24 cellular contexts compared by ENCODE assay signal in genomic region chr18:52888014-52888413, GRCh38.
DNase-seq lines count a peak whose midpoint lies in the region.
"Had no signal": no experiment of that assay in that cellular context is flagged by ENCODE, and none has a peak within 500 bp of the region (broad histone marks: within the 10 kb centered on the region; RNA-seq: fewer than 3 reads in every experiment).

No MANE protein-coding gene starts in this region.

- no peaks in the 10 kb centered on the region for H3K79me1 ChIP-seq in neuronal stem cell (ENCODE audit: low read depth, low read length)

- H3K27ac ChIP-seq in SK-N-MC (peak overlapping the region; percentile 56; the same call in 1 of the 2 replicates), neuronal stem cell (replicated peaks; ENCODE audit: low read length) (no peak overlapping the region)
- H3K27ac ChIP-seq: epithelial cell of prostate, KMS-11, right lobe of liver, SJCRH30, testis had no signal

- H2BK12ac ChIP-seq in neuronal stem cell (ENCODE audit: low read length) = no peak overlapping the region

- no peak overlapping the region for H3K4ac ChIP-seq in neuronal stem cell (ENCODE audit: low read length)

- H2BK120ac ChIP-seq in neuronal stem cell (ENCODE audit: low read depth, low read length) = no peak overlapping the region

- H4K91ac ChIP-seq in neuronal stem cell (ENCODE audit: low read depth, low read length, poor library complexity) = no peak overlapping the region

- H3K4me3 ChIP-seq in SK-N-MC (peak overlapping the region; percentile 12), neuronal stem cell (ENCODE audit: low read length in 2 of 2) (no peak overlapping the region)
- H3K4me3 ChIP-seq: right lobe of liver, SJCRH30, testis had no signal

- no peak overlapping the region for H2BK5ac ChIP-seq in neuronal stem cell (ENCODE audit: low read length)

- H3K18ac ChIP-seq in neuronal stem cell (ENCODE audit: low read length) = no peak overlapping the region

- no peaks in the 10 kb centered on the region for H3K27me3 ChIP-seq in neuronal stem cell (ENCODE audit: control insufficient read depth in 3 of 3, insufficient read depth in 3 of 3, low read depth in 1 of 3, low read length in 3 of 3)
- H3K27me3 ChIP-seq: right lobe of liver, SJCRH30, testis had no signal

- no peak overlapping the region for H2AK5ac ChIP-seq in neuronal stem cell (ENCODE audit: low read depth, low read length)

- H3K4me1 ChIP-seq in neuronal stem cell (ENCODE audit: control insufficient read depth in 2 of 2, insufficient read depth in 1 of 2, low read depth in 1 of 2, low read length in 2 of 2) = no peaks in the 10 kb centered on the region
- H3K4me1 ChIP-seq: right lobe of liver, SJCRH30, testis had no signal

- no peak overlapping the region for H3K14ac ChIP-seq in neuronal stem cell (ENCODE audit: low read length)

- no peaks in the 10 kb centered on the region for H3K9me3 ChIP-seq in SK-N-MC (ENCODE audit: low read depth, low read length)
- peaks cover 2% of the 10 kb centered on the region in 2 donors for H3K9me3 ChIP-seq in neuronal stem cell (replicated peaks in 1 of 2; ENCODE audit: control insufficient read depth in 2 of 2, insufficient read depth in 1 of 2, low read depth in 1 of 2, low read length in 2 of 2)
- H3K9me3 ChIP-seq: right lobe of liver, SJCRH30, testis had no signal

- H3K36me3 ChIP-seq in SK-N-MC (ENCODE audit: insufficient read depth, low read length) (no peaks in the 10 kb centered on the region), neuronal stem cell (replicated peaks in 1 of 2; ENCODE audit: control insufficient read depth in 2 of 2, insufficient read depth in 2 of 2, low read length in 2 of 2) (no peaks in the 10 kb centered on the region)
- H3K36me3 ChIP-seq: right lobe of liver, SJCRH30 had no signal

- H3K9ac ChIP-seq in SK-N-MC (ENCODE audit: insufficient read length) (no peak overlapping the region), neuronal stem cell (ENCODE audit: low read depth, low read length, poor library complexity) (no peak overlapping the region)
- H3K9ac ChIP-seq: KMS-11 had no signal

- H4K8ac ChIP-seq in neuronal stem cell (ENCODE audit: low read depth, low read length) = no peak overlapping the region

- no peak overlapping the region for H3K4me2 ChIP-seq in neuronal stem cell (ENCODE audit: insufficient read depth, low read length, poor library complexity, severe bottlenecking)
- H3K4me2 ChIP-seq: KMS-11 had no signal

- H3K23ac ChIP-seq in neuronal stem cell (ENCODE audit: low read depth, low read length, poor library complexity) = no peak overlapping the region

- no peak overlapping the region for H2BK15ac ChIP-seq in neuronal stem cell (ENCODE audit: low read length)

- peak; percentile 20 for DNase-seq in NCI-H1105 treated with DMSO at 0.1 percent for 48 hours (lab: John Stamatoyannopoulos, UW)
- DNase-seq in NCI-H1105 (lab: John Stamatoyannopoulos, UW) = no peak
- peak; percentile 66 to 86 for DNase-seq in NCI-H2081 (lab: John Stamatoyannopoulos, UW)
- no peak for DNase-seq in SK-N-MC (ENCODE audit: low read depth, low spot score)
- no peak for DNase-seq in neuronal stem cell (ENCODE audit: low spot score)
- DNase-seq in MV-4-11 (lab: John Stamatoyannopoulos, UW) = no peak
- DNase-seq in EL = no peak
- DNase-seq in DMS153 (lab: John Stamatoyannopoulos, UW) = no peak
- DNase-seq: activated B cell treated with CpG ODN at 0.5 μM for 24 hours; activated gamma-delta T cell; activated naive CD8-positive, alpha-beta T cell treated with anti-CD3 and anti-CD28 coated beads, Interleukin-2, amount 10 ng/mL, durations not matched to agents 7 days and 5 days; activated T-cell treated with anti-CD3 and anti-CD28 coated beads, Interleukin-2, amount 50 U/mL, for 4 hours; aorta; effector CD8-positive, alpha-beta T cell; H7; left ventricle myocardium superior; NCI-H1930; NCI-H526 treated with DMSO at 0.1 percent for 48 hours; right lobe of liver; SJCRH30; stimulated activated CD8-positive, alpha-beta memory T cell treated with anti-CD3 and anti-CD28 coated beads, Interleukin-4, amount 100 ng/mL, for 48 hours; testis had no signal

- H2AFZ ChIP-seq in neuronal stem cell (ENCODE audit: low read length) = peak overlapping the region; percentile 55

Comparison
In these comparisons a context has a peak if more than half of its experiments do, and no peak if none do; other contexts are left out.
1. DNase-seq: peak in NCI-H1105 treated with DMSO at 0.1 percent for 48 hours (single experiment) and NCI-H2081 (2 of 2); none in NCI-H1105 (single experiment), SK-N-MC (single experiment), neuronal stem cell (single experiment), MV-4-11 (single experiment), EL (single experiment) and DMS153 (single experiment).